In the genomic region with DNA sequence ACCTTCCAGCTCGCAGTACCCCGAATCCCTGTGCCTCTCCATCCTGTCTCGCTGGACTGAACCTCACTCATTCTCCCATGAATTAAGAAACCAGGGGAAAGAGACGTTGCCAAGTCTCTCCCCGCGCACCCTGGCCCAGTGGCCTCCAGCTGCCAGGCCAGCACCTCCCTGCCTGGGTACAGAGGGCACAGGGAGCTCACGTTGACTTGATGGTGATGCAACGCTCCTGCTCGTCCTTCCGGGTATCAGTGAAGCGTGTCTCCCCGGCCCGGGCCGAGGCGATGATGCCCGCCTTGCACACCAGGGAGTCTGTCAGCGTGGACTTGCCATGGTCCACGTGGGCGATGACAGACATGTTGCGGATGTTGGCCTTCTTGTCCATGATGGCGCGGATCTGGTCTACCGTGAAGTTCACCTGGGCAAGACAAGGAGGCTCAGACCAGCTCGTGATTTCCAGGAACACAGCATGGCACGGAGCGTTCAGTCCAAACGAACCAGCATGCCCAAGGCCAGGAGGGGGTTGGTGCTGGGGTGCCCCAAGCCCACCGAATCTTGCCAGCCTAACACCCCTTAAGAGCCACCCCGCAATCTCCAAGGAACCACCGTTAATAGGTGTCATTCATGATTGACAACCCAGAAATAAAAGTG, we compare ENCODE assay signal across 8 cellular contexts.
DNase-seq lines count a peak whose midpoint lies in the region; ATAC-seq and TF ChIP-seq lines count a peak whose summit lies in the region.

No MANE protein-coding gene starts in this region.

- peak; percentile 60 for DNase-seq in EH (ENCODE audit: low read depth)
- peak; percentile 55 for DNase-seq in astrocyte of the hippocampus (ENCODE audit: low read depth, low spot score)
- DNase-seq in kidney glomerular epithelial cell (lab: John Stamatoyannopoulos, UW): peak; percentile 23
- no peak for DNase-seq in dedifferentiated amniotic fluid mesenchymal stem cell (ENCODE audit: extremely low spot score)
- DNase-seq in NCI-H2029 treated with DMSO at 0.1 percent for 48 hours (lab: John Stamatoyannopoulos, UW): no peak

- TF ChIP-seq CTCF in Loucy (conservative IDR thresholded peaks at IDR 0.05; ENCODE audit: low read length): no peak

- H3K4me3 ChIP-seq in Loucy (ENCODE audit: low read length, poor library complexity, severe bottlenecking): peak overlapping the region; percentile 98
- H3K4me3 ChIP-seq in subcutaneous abdominal adipose tissue (ENCODE audit: low read depth in 1 of 5, low read length in 5 of 5): peak overlapping the region; percentile 81 to 98 (median 96)

- H3K4me1 ChIP-seq in Loucy (ENCODE audit: insufficient read depth, low read length, poor library complexity, severe bottlenecking) (peaks cover 46% of the 10 kb centered on the region), subcutaneous abdominal adipose tissue (ENCODE audit: control insufficient read depth in 5 of 5, insufficient read depth in 5 of 5, low read length in 5 of 5) (peaks cover 17 to 57% (median 51%) of the 10 kb centered on the region in 5 donors)

- peak overlapping the region; percentile 96 for H3K4me2 ChIP-seq in Loucy (ENCODE audit: low read depth, low read length, poor library complexity, severe bottlenecking)

- no peaks in the 10 kb centered on the region for H3K9me2 ChIP-seq in Loucy (replicated peaks; ENCODE audit: low read depth, low read length)

- H3K27ac ChIP-seq in subcutaneous abdominal adipose tissue (ENCODE audit: low read depth, low read length): peak overlapping the region; percentile 97

- no peaks in the 10 kb centered on the region; the same call in 1 of the 2 replicates for H3F3A ChIP-seq in Loucy (ENCODE audit: low read depth)

- H3K79me2 ChIP-seq in Loucy (ENCODE audit: insufficient read depth, low read length): peaks cover 67% of the 10 kb centered on the region

- H4K20me1 ChIP-seq in Loucy (ENCODE audit: insufficient read depth, low read length, poor library complexity, severe bottlenecking): peaks cover 62% of the 10 kb centered on the region

- no peak overlapping the region for H2AFZ ChIP-seq in Loucy (ENCODE audit: low read length)

- H3K9ac ChIP-seq in Loucy (ENCODE audit: low read depth, low read length, poor library complexity, severe bottlenecking): peak overlapping the region; percentile 98
- peak overlapping the region; percentile 91 to 100 (median 93) for H3K9ac ChIP-seq in subcutaneous abdominal adipose tissue (ENCODE audit: low read length in 5 of 5)

- ATAC-seq in HG03571 (IDR thresholded peaks at IDR 0.05; ENCODE audit: unreplicated experiment): no peak

- H3K9me3 ChIP-seq in Loucy (ENCODE audit: insufficient read depth, low read depth, low read length): no peaks in the 10 kb centered on the region
- H3K9me3 ChIP-seq in subcutaneous abdominal adipose tissue (ENCODE audit: control insufficient read depth in 5 of 5, low read length in 5 of 5): no peaks in the 10 kb centered on the region

- H3K36me3 ChIP-seq in Loucy (ENCODE audit: insufficient read depth, low read length): peaks cover 56% of the 10 kb centered on the region
- H3K36me3 ChIP-seq in subcutaneous abdominal adipose tissue (ENCODE audit: control insufficient read depth in 5 of 5, insufficient read depth in 5 of 5, low read length in 5 of 5): peaks cover 0 to 53% (median 52%) of the 10 kb centered on the region in 5 donors

- peaks cover 9% of the 10 kb centered on the region for H3K27me3 ChIP-seq in Loucy (ENCODE audit: insufficient read depth, low read length, poor library complexity, severe bottlenecking)
- H3K27me3 ChIP-seq in subcutaneous abdominal adipose tissue (ENCODE audit: control insufficient read depth in 5 of 5, insufficient read depth in 4 of 5, low read length in 5 of 5): no peaks in the 10 kb centered on the region

Comparison
In these comparisons a context has a peak if more than half of its experiments do, and no peak if none do; other contexts are left out.
1. DNase-seq: peak in EH (single experiment), astrocyte of the hippocampus (single experiment) and kidney glomerular epithelial cell (single experiment); none in dedifferentiated amniotic fluid mesenchymal stem cell (single experiment) and NCI-H2029 treated with DMSO at 0.1 percent for 48 hours (single experiment).